9 cellular contexts compared by ENCODE assay signal in genomic region chr22:24510694-24511625, GRCh38. TPM values are rescaled to one million over a fixed set of nuclear protein-coding genes. Genes with fewer than 3 reads are reported as not detected.
DNase-seq lines count a peak whose midpoint lies in the region; ATAC-seq, FAIRE-seq and TF ChIP-seq lines count a peak whose summit lies in the region.
"Had no signal": no experiment of that assay in that cellular context is flagged by ENCODE, and none has a peak within 500 bp of the region (broad histone marks: within the 10 kb centered on the region; RNA-seq: fewer than 3 reads in every experiment).

No MANE protein-coding gene starts in this region.

- 16 to 24% (median 22%) methylated on average over 9 of the region's 9 CpGs for WGBS in heart left ventricle, 4 donors

- H3K9me3 Mint-ChIP-seq in stimulated activated memory B cell treated with anti-CD40 and anti-IgM and Interleukin-4, amounts not matched to agents 10 μg/mL and 1 μg/mL and 100 μg/mL, for 72 hours, result no peaks in the 10 kb centered on the region

- ATAC-seq in heart left ventricle (peak; percentile 62 to 91 (median 86)), HG02642 (IDR thresholded peaks at IDR 0.05; ENCODE audit: poor library complexity, unreplicated experiment) (no peak)
- ATAC-seq in stimulated activated memory B cell treated with anti-CD40 and anti-IgM and Interleukin-4, amounts not matched to agents 10 μg/mL and 1 μg/mL and 100 μg/mL, for 72 hours, result peak; percentile 50

- peaks cover 92% of the 10 kb centered on the region for H3K4me1 Mint-ChIP-seq in stimulated activated memory B cell treated with anti-CD40 and anti-IgM and Interleukin-4, amounts not matched to agents 10 μg/mL and 1 μg/mL and 100 μg/mL, for 72 hours

- peak overlapping the region; percentile 9 for H3K27ac Mint-ChIP-seq in stimulated activated memory B cell treated with anti-CD40 and anti-IgM and Interleukin-4, amounts not matched to agents 10 μg/mL and 1 μg/mL and 100 μg/mL, for 72 hours

- no peak for TF ChIP-seq CTCF in heart left ventricle (IDR thresholded peaks at IDR 0.05)
- TF ChIP-seq CTCF in D721Med (IDR thresholded peaks at IDR 0.05; ENCODE audit: insufficient read depth, missing control alignments), result no peak

- H3K4me3 Mint-ChIP-seq in stimulated activated memory B cell treated with anti-CD40 and anti-IgM and Interleukin-4, amounts not matched to agents 10 μg/mL and 1 μg/mL and 100 μg/mL, for 72 hours, result no peak overlapping the region

- H3K4me1 ChIP-seq in SJCRH30 (peaks cover 20% of the 10 kb centered on the region), heart left ventricle (peaks cover 9 to 54% (median 26%) of the 10 kb centered on the region in 12 donors)

- H3K36me3 ChIP-seq in SJCRH30 (no peaks in the 10 kb centered on the region), heart left ventricle (no peaks in the 10 kb centered on the region)

- intact Hi-C loops in heart left ventricle (cut with DNase I), result no loop called here

- H3K36me3 Mint-ChIP-seq in stimulated activated memory B cell treated with anti-CD40 and anti-IgM and Interleukin-4, amounts not matched to agents 10 μg/mL and 1 μg/mL and 100 μg/mL, for 72 hours, result no peaks in the 10 kb centered on the region

- H3K27me3 ChIP-seq in SJCRH30 (no peaks in the 10 kb centered on the region), heart left ventricle (no peaks in the 10 kb centered on the region)

- no peak for FAIRE-seq in D721Med (lab: Jason Lieb, UNC)

- no peak overlapping the region for H3K4me3 ChIP-seq in SJCRH30
- H3K4me3 ChIP-seq in heart left ventricle, result peak overlapping the region in 1 of 12 donors; percentile 12

- H3K27ac ChIP-seq in SJCRH30, result no peak overlapping the region
- H3K27ac ChIP-seq in heart left ventricle, result peak overlapping the region in 8 of 12 donors; percentile 4 to 67 (median 34)
- H3K27ac ChIP-seq: epithelial cell of prostate had no signal

- H3K9me3 ChIP-seq in SJCRH30 (replicated peaks), result no peaks in the 10 kb centered on the region
- no peaks in the 10 kb centered on the region for H3K9me3 ChIP-seq in heart left ventricle

- DNase-seq in NCI-H2171 treated with DMSO at 0.1 percent for 48 hours (lab: John Stamatoyannopoulos, UW) (peak; percentile 28), NCI-H2171 (lab: John Stamatoyannopoulos, UW) (no peak), SJCRH30 (peak; percentile 55 to 57), heart left ventricle (peak in 1 of 5 donors; percentile 57), D721Med (ENCODE audit: insufficient read length, low spot score) (no peak), NCI-H128 (lab: John Stamatoyannopoulos, UW; ENCODE audit: unreplicated experiment) (no peak)

- no peaks in the 10 kb centered on the region for H3K27me3 Mint-ChIP-seq in stimulated activated memory B cell treated with anti-CD40 and anti-IgM and Interleukin-4, amounts not matched to agents 10 μg/mL and 1 μg/mL and 100 μg/mL, for 72 hours

- no peak for TF ChIP-seq POLR2A in heart left ventricle (IDR thresholded peaks at IDR 0.05)

RNA-seq across cellular contexts. Expression of gene UPB1, which starts 15.8 kb away (rescaled TPM):
- 0.04 TPM in 1 of 2 replicates, not detected in the other for total RNA-seq in SJCRH30 (2014; rRNA removed; shearing (Covaris generic))
- 1 to 10 TPM in 3 of 9 donors, under 1 TPM in 6; 0.35 to 1.9 (median 0.80) TPM for total RNA-seq in heart left ventricle
- polyA plus RNA-seq in heart left ventricle, result 1 to 10 TPM in 1 of 2 donors, under 1 TPM in 1; 0.24 to 1.8 TPM

RNA-seq across cellular contexts. Expression of gene GUCD1, which starts 44.0 kb away (rescaled TPM):
- total RNA-seq in SJCRH30 (2014; rRNA removed; shearing (Covaris generic)), result 68.4 and 81.0 TPM in 2 replicates
- total RNA-seq in heart left ventricle, result 100 to 1,000 TPM; 147 to 487 (median 186) TPM
- polyA plus RNA-seq in heart left ventricle, result 100 to 1,000 TPM; 159 to 272 TPM

RNA-seq across cellular contexts. Expression of gene SNRPD3, which starts 44.8 kb away (rescaled TPM):
- 252 and 278 TPM in 2 replicates for total RNA-seq in SJCRH30 (2014; rRNA removed; shearing (Covaris generic))
- 100 to 1,000 TPM in 2 of 9 donors, 10 to 100 TPM in 7; 64.8 to 227 (median 74.0) TPM for total RNA-seq in heart left ventricle
- polyA plus RNA-seq in heart left ventricle, result 100 to 1,000 TPM in 1 of 2 donors, 10 to 100 TPM in 1; 91.1 to 146 TPM

Comparison
In these comparisons a context has a peak if more than half of its experiments do, and no peak if none do; other contexts are left out.
1. DNase-seq: peak in NCI-H2171 treated with DMSO at 0.1 percent for 48 hours (single experiment) and SJCRH30 (2 of 2); none in NCI-H2171 (single experiment), D721Med (single experiment) and NCI-H128 (single experiment).